In genomic region chr4:73166212-73166611, GRCh38 we compare ENCODE assay signal across 24 cellular contexts.
"Had no signal": no experiment of that assay in that cellular context is flagged by ENCODE, and none has a peak within 500 bp of the region (broad histone marks: within the 10 kb centered on the region; RNA-seq: fewer than 3 reads in every experiment).

No MANE protein-coding gene starts in this region.

- H3K27me3 Mint-ChIP-seq: naive B cell had no signal

- H3K4me3 ChIP-seq: coronary artery, dorsolateral prefrontal cortex, esophagus squamous epithelium, gastrocnemius medialis, heart right ventricle, left lung, lower lobe of right lung, mucosa of descending colon had no signal

- H3K27me3 ChIP-seq: dorsolateral prefrontal cortex, esophagus squamous epithelium, gastrocnemius medialis, heart right ventricle, left lung had no signal

- DNase-seq: dermis blood vessel endothelial cell; dorsolateral prefrontal cortex; effector CD4-positive, alpha-beta T cell; effector memory CD4-positive, alpha-beta T cell; erythroblast; esophagus squamous epithelium; foreskin fibroblast; foreskin melanocyte; gastrocnemius medialis; glutamatergic neuron; head of caudate nucleus; heart right ventricle; hippocampal formation; left cardiac atrium; left lung; left ventricle myocardium superior; lower lobe of right lung; mesenchymal stem cell; mucosa of descending colon; naive B cell had no signal

- H3K9me3 ChIP-seq: esophagus squamous epithelium, gastrocnemius medialis, mucosa of descending colon had no signal

- H3K4me1 Mint-ChIP-seq: mesothelial cell of epicardium had no signal

- H3K27ac Mint-ChIP-seq: mesothelial cell of epicardium had no signal

- H3K27ac ChIP-seq: coronary artery, dorsolateral prefrontal cortex, epithelial cell of prostate, esophagus squamous epithelium, gastrocnemius medialis, heart right ventricle, lower lobe of right lung had no signal

- ATAC-seq: esophagus mucosa, gastrocnemius medialis, heart right ventricle, left cardiac atrium, left lung, left ventricle myocardium superior, lower lobe of right lung, mucosa of descending colon had no signal

- H3K4me1 ChIP-seq: gastrocnemius medialis, left lung, lower lobe of right lung had no signal

- H3K4me3 Mint-ChIP-seq: mesothelial cell of epicardium, naive B cell had no signal
